In genomic region chr11:76824083-76824939, GRCh38 we compare ENCODE assay signal across 1 cellular context.
TF ChIP-seq lines count a peak whose summit lies in the region.

No MANE protein-coding gene starts in this region.

TF ChIP-seq in K562, 482 proteins besides CTCF, POLR2A, EP300 and RAD21 (continues in another document):
- TF ChIP-seq NBN (IDR thresholded peaks at IDR 0.05; ENCODE audit: low read depth): peak; percentile 64; the same call in 1 of the 2 replicates
- TF ChIP-seq NFIX (CRISPR knock-in tag; IDR thresholded peaks at IDR 0.05; ENCODE audit: low read depth): no peak
- TF ChIP-seq YY1 (IDR thresholded peaks at IDR 0.05; ENCODE audit: borderline replicate concordance in 1 of 3, control insufficient read depth in 1 of 3, extremely low read depth in 1 of 3, insufficient read depth in 3 of 3, insufficient read length in 1 of 3, insufficient replicate concordance in 2 of 3, low read depth in 1 of 3, low read length in 2 of 3): peak in 1 of 3 experiments; percentile 70
- no peak for TF ChIP-seq COPS2 (conservative IDR thresholded peaks at IDR 0.05)
- 0 out of 2 replicates have a peak, but pooled peaks have one; percentile 12 for TF ChIP-seq MECOM (CRISPR knock-in tag; IDR thresholded peaks at IDR 0.05)
- TF ChIP-seq SAFB (IDR thresholded peaks at IDR 0.05; ENCODE audit: borderline replicate concordance, low read depth, low read length): no peak
- TF ChIP-seq, protein P1, sequence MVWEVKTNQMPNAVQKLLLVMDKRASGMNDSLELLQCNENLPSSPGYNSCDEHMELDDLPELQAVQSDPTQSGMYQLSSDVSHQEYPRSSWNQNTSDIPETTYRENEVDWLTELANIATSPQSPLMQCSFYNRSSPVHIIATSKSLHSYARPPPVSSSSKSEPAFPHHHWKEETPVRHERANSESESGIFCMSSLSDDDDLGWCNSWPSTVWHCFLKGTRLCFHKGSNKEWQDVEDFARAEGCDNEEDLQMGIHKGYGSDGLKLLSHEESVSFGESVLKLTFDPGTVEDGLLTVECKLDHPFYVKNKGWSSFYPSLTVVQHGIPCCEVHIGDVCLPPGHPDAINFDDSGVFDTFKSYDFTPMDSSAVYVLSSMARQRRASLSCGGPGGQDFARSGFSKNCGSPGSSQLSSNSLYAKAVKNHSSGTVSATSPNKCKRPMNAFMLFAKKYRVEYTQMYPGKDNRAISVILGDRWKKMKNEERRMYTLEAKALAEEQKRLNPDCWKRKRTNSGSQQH (CRISPR knock-in tag; IDR thresholded peaks at IDR 0.05): 0 out of 2 replicates have a peak, but pooled peaks have one; percentile 41
- TF ChIP-seq HDAC8 (tag; IDR thresholded peaks at IDR 0.05): no peak
- no peak for TF ChIP-seq CEBPZ (IDR thresholded peaks at IDR 0.05; ENCODE audit: borderline replicate concordance, low read depth, low read length)
- TF ChIP-seq RB1 (IDR thresholded peaks at IDR 0.05; ENCODE audit: low read depth): no peak
- TF ChIP-seq XRCC4 (IDR thresholded peaks at IDR 0.05; ENCODE audit: extremely low read depth, insufficient read depth, insufficient read length): no peak
- TF ChIP-seq, protein P2, sequence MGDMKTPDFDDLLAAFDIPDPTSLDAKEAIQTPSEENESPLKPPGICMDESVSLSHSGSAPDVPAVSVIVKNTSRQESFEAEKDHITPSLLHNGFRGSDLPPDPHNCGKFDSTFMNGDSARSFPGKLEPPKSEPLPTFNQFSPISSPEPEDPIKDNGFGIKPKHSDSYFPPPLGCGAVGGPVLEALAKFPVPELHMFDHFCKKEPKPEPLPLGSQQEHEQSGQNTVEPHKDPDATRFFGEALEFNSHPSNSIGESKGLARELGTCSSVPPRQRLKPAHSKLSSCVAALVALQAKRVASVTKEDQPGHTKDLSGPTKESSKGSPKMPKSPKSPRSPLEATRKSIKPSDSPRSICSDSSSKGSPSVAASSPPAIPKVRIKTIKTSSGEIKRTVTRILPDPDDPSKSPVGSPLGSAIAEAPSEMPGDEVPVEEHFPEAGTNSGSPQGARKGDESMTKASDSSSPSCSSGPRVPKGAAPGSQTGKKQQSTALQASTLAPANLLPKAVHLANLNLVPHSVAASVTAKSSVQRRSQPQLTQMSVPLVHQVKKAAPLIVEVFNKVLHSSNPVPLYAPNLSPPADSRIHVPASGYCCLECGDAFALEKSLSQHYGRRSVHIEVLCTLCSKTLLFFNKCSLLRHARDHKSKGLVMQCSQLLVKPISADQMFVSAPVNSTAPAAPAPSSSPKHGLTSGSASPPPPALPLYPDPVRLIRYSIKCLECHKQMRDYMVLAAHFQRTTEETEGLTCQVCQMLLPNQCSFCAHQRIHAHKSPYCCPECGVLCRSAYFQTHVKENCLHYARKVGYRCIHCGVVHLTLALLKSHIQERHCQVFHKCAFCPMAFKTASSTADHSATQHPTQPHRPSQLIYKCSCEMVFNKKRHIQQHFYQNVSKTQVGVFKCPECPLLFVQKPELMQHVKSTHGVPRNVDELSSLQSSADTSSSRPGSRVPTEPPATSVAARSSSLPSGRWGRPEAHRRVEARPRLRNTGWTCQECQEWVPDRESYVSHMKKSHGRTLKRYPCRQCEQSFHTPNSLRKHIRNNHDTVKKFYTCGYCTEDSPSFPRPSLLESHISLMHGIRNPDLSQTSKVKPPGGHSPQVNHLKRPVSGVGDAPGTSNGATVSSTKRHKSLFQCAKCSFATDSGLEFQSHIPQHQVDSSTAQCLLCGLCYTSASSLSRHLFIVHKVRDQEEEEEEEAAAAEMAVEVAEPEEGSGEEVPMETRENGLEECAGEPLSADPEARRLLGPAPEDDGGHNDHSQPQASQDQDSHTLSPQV (IDR thresholded peaks at IDR 0.05): peak; percentile 81
- no peak for TF ChIP-seq TAF7 (tag; IDR thresholded peaks at IDR 0.05)
- TF ChIP-seq NFIC (IDR thresholded peaks at IDR 0.05): peak; percentile 28; the same call in 1 of the 2 replicates
- TF ChIP-seq NCOA1 (IDR thresholded peaks at IDR 0.05; ENCODE audit: low read depth): peak; percentile 72; the same call in 1 of the 2 replicates
- TF ChIP-seq CXXC5 (CRISPR knock-in tag; IDR thresholded peaks at IDR 0.05): peak; percentile 68
- TF ChIP-seq RBBP5 (IDR thresholded peaks at IDR 0.05; ENCODE audit: borderline replicate concordance, insufficient read depth, low read length, poor library complexity, severe bottlenecking): peak; percentile 60
- peak; percentile 8 for TF ChIP-seq CHD4 (IDR thresholded peaks at IDR 0.05; ENCODE audit: insufficient read depth, insufficient replicate concordance, low read depth, low read length, poor library complexity, severe bottlenecking)
- peak; percentile 74 for TF ChIP-seq NCOR1 (IDR thresholded peaks at IDR 0.05)
- TF ChIP-seq TOE1 (IDR thresholded peaks at IDR 0.05; ENCODE audit: borderline replicate concordance): peak; percentile 48
- no peak for TF ChIP-seq TOE1 (CRISPR knock-in tag; IDR thresholded peaks at IDR 0.05; ENCODE audit: borderline replicate concordance, low read depth)
- TF ChIP-seq STAT5A (IDR thresholded peaks at IDR 0.05; ENCODE audit: borderline replicate concordance, low read length): peak; percentile 84
- peak; percentile 69; the same call in 1 of the 2 replicates for TF ChIP-seq ADNP (tag; IDR thresholded peaks at IDR 0.05)
- peak; percentile 32; the same call in 1 of the 2 replicates for TF ChIP-seq NKRF (IDR thresholded peaks at IDR 0.05; ENCODE audit: borderline replicate concordance)
- peak; percentile 52; the same call in 1 of the 2 replicates for TF ChIP-seq RNF2 (IDR thresholded peaks at IDR 0.05)
- TF ChIP-seq ZNF175 (CRISPR knock-in tag; IDR thresholded peaks at IDR 0.05; ENCODE audit: low read depth): no peak
- TF ChIP-seq NUFIP1 (IDR thresholded peaks at IDR 0.05; ENCODE audit: partially characterized antibody): no peak
- no peak for TF ChIP-seq NEUROD1 (IDR thresholded peaks at IDR 0.05; ENCODE audit: borderline replicate concordance, low read depth, low read length, partially characterized antibody)
- no peak for TF ChIP-seq PHTF2 (CRISPR knock-in tag; IDR thresholded peaks at IDR 0.05)
- TF ChIP-seq DDX20 (tag; IDR thresholded peaks at IDR 0.05; ENCODE audit: low read depth): 0 out of 2 replicates have a peak, but pooled peaks have one; percentile 32
- peak; percentile 86 for TF ChIP-seq ZNF436 (CRISPR knock-in tag; IDR thresholded peaks at IDR 0.05)
- TF ChIP-seq THRAP3 (IDR thresholded peaks at IDR 0.05; ENCODE audit: borderline replicate concordance): peak; percentile 69; the same call in 1 of the 2 replicates
- no peak for TF ChIP-seq CAMTA2 (CRISPR knock-in tag; conservative IDR thresholded peaks at IDR 0.05)
- TF ChIP-seq ATF7 (IDR thresholded peaks at IDR 0.05): peak; percentile 62; the same call in 1 of the 2 replicates
- TF ChIP-seq ELF1 (tag; IDR thresholded peaks at IDR 0.05): peak; percentile 10; the same call in 1 of the 2 replicates
- TF ChIP-seq NR2F6 (CRISPR knock-in tag; IDR thresholded peaks at IDR 0.05): no peak
- TF ChIP-seq HDAC1 (IDR thresholded peaks at IDR 0.05): peak in 1 of 2 experiments; percentile 93; a peak in 2 of 4 replicates
- peak; percentile 70; the same call in 1 of the 2 replicates for TF ChIP-seq CC2D1A (IDR thresholded peaks at IDR 0.05)
- TF ChIP-seq DIDO1 (tag; IDR thresholded peaks at IDR 0.05; ENCODE audit: low read depth): no peak
- no peak for TF ChIP-seq CEBPG (CRISPR knock-in tag; IDR thresholded peaks at IDR 0.05)
- TF ChIP-seq CEBPG (tag; conservative IDR thresholded peaks at IDR 0.05 in 1 of 2, IDR thresholded peaks at IDR 0.05 in 1 of 2): 0 out of 4 replicates have a peak, but pooled peaks of 1 of the 2 experiments have one; percentile 19
- TF ChIP-seq RBFOX2 (IDR thresholded peaks at IDR 0.05; ENCODE audit: low read depth, low read length): peak; percentile 29
- TF ChIP-seq, protein P3, sequence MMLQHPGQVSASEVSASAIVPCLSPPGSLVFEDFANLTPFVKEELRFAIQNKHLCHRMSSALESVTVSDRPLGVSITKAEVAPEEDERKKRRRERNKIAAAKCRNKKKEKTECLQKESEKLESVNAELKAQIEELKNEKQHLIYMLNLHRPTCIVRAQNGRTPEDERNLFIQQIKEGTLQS (IDR thresholded peaks at IDR 0.05): peak; percentile 76
- TF ChIP-seq, protein P3 (CRISPR knock-in tag; conservative IDR thresholded peaks at IDR 0.05): no peak
- peak; percentile 48 for TF ChIP-seq GATAD2A (IDR thresholded peaks at IDR 0.05)
- peak; percentile 68 for TF ChIP-seq TAF9B (IDR thresholded peaks at IDR 0.05; ENCODE audit: partially characterized antibody)
- peak; percentile 36; the same call in 1 of the 2 replicates for TF ChIP-seq SP1 (CRISPR knock-in tag; IDR thresholded peaks at IDR 0.05)
- TF ChIP-seq ZNF518B (CRISPR knock-in tag; IDR thresholded peaks at IDR 0.05): no peak
- peak; percentile 92 for TF ChIP-seq LEF1 (IDR thresholded peaks at IDR 0.05)
